ENCODE assay signal across 2 cellular contexts in genomic region chr1:53481456-53481855, GRCh38.
TF ChIP-seq lines count a peak whose summit lies in the region.

No MANE protein-coding gene starts in this region.

TF ChIP-seq in IMR-90, 13 proteins besides CTCF, POLR2A, EP300 and RAD21:
- TF ChIP-seq NFE2L2 (IDR thresholded peaks at IDR 0.05; ENCODE audit: low read depth, low read length), result no peak
- TF ChIP-seq BHLHE40 (IDR thresholded peaks at IDR 0.05; ENCODE audit: low read depth, low read length), result no peak
- no peak for TF ChIP-seq CHD1 (IDR thresholded peaks at IDR 0.05; ENCODE audit: low read depth, low read length)
- TF ChIP-seq RCOR1 (IDR thresholded peaks at IDR 0.05; ENCODE audit: insufficient replicate concordance, low read length), result no peak
- no peak for TF ChIP-seq FOS (IDR thresholded peaks at IDR 0.05; ENCODE audit: low read depth, low read length)
- TF ChIP-seq, protein P1, sequence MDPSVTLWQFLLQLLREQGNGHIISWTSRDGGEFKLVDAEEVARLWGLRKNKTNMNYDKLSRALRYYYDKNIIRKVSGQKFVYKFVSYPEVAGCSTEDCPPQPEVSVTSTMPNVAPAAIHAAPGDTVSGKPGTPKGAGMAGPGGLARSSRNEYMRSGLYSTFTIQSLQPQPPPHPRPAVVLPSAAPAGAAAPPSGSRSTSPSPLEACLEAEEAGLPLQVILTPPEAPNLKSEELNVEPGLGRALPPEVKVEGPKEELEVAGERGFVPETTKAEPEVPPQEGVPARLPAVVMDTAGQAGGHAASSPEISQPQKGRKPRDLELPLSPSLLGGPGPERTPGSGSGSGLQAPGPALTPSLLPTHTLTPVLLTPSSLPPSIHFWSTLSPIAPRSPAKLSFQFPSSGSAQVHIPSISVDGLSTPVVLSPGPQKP (IDR thresholded peaks at IDR 0.05; ENCODE audit: borderline replicate concordance, low read depth, low read length), result no peak
- TF ChIP-seq MXI1 (IDR thresholded peaks at IDR 0.05; ENCODE audit: borderline replicate concordance, low read depth, low read length), result no peak
- no peak for TF ChIP-seq CEBPB (IDR thresholded peaks at IDR 0.05; ENCODE audit: low read depth, low read length)
- TF ChIP-seq, protein P2, sequence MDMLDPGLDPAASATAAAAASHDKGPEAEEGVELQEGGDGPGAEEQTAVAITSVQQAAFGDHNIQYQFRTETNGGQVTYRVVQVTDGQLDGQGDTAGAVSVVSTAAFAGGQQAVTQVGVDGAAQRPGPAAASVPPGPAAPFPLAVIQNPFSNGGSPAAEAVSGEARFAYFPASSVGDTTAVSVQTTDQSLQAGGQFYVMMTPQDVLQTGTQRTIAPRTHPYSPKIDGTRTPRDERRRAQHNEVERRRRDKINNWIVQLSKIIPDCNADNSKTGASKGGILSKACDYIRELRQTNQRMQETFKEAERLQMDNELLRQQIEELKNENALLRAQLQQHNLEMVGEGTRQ (IDR thresholded peaks at IDR 0.05; ENCODE audit: low read depth, low read length), result no peak
- TF ChIP-seq RFX5 (IDR thresholded peaks at IDR 0.05; ENCODE audit: low read depth, low read length), result no peak
- no peak for TF ChIP-seq MAZ (IDR thresholded peaks at IDR 0.05; ENCODE audit: borderline replicate concordance, low read depth, low read length)
- no peak for TF ChIP-seq MAFK (IDR thresholded peaks at IDR 0.05; ENCODE audit: low read depth, low read length)
- TF ChIP-seq SMC3 (IDR thresholded peaks at IDR 0.05; ENCODE audit: low read depth, low read length), result no peak

TF ChIP-seq in H1, 55 proteins besides CTCF, POLR2A, EP300 and RAD21:
- no peak for TF ChIP-seq SUZ12 (IDR thresholded peaks at IDR 0.05; ENCODE audit: low read length)
TF ChIP-seq in H1: peak in this region for 0.
